Comparison of ENCODE assay signal across 14 cellular contexts in the genomic region with DNA sequence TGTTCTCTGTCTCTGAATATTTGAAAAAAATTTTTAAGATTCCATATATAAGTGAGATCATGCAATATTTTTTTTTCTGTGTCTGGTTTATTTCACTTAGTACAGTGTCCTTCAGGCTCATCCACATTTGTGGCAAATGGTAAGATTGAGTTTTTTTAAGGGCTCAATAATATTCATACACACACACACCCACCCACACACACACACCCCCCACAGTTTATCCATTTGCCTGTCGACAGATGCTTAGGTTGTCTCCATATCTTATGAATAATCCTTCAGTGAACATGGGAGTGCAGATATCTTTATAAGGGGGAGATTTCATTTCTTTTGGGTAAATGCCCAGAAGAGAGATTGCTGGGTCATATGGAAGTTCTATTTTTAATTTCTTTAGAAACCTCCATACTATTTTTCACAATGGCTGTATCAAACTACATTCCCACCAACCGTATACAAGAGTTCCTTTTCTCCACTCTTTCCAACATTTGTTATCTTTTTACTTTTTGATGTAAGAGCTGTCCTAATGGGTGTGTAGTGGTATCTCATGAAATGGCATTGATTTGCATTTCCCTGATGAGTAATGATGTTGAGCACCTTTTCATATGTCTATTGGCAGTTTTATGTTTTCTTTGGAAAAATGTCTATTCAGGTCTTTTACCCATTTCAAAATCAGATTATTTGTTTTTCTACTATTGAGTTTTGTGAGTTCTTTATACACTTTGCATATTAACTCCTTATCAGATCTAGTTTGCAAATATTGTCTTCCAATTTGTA.
"Had no signal": no experiment of that assay in that cellular context is flagged by ENCODE, and none has a peak within 500 bp of the region (broad histone marks: within the 10 kb centered on the region; RNA-seq: fewer than 3 reads in every experiment).

No MANE protein-coding gene starts in this region.

- DNase-seq: activated CD4-positive, CD25-positive, alpha-beta regulatory T cell treated with anti-CD3 and anti-CD28 coated beads, Interleukin-2, amount 50 U/mL, for 72 hours; activated CD8-positive, alpha-beta memory T cell treated with anti-CD3 and anti-CD28 coated beads for 24 hours; activated CD8-positive, alpha-beta memory T cell treated with anti-CD3 and anti-CD28 coated beads, Interleukin-2, amount 50 U/mL, for 48 hours; activated effector memory CD4-positive, alpha-beta T cell treated with anti-CD3 and anti-CD28 coated beads, Interleukin-2, amount 50 U/mL, for 16 hours; activated naive CD4-positive, alpha-beta T cell treated with anti-CD3 and anti-CD28 coated beads, Interleukin-2, amount 50 U/mL, for 16 hours; activated T-cell treated with anti-CD3 and anti-CD28 coated beads, Interleukin-2, amount 50 U/mL, for 72 hours; heart right ventricle; mesenchymal stem cell; naive thymus-derived CD4-positive, alpha-beta T cell; posterior cingulate gyrus; stimulated activated naive B cell treated with anti-CD40 and anti-IgM and Interleukin-4, amounts not matched to agents 10 μg/mL and 1 μg/mL and 100 μg/mL, for 72 hours; T-helper 2 cell had no signal

- H3K27me3 ChIP-seq: cardiac muscle cell, gastroesophageal sphincter, heart right ventricle had no signal

- H3K36me3 ChIP-seq: cardiac muscle cell, gastroesophageal sphincter, heart right ventricle had no signal

- H3K4me3 ChIP-seq: cardiac muscle cell, gastroesophageal sphincter, heart right ventricle had no signal

- ATAC-seq: activated T-cell treated with anti-CD3 and anti-CD28 coated beads, Interleukin-2, amount 50 U/mL, for 72 hours; gastroesophageal sphincter; heart right ventricle; naive thymus-derived CD4-positive, alpha-beta T cell; stimulated activated naive B cell treated with anti-CD40 and anti-IgM and Interleukin-4, amounts not matched to agents 10 μg/mL and 1 μg/mL and 100 μg/mL, for 72 hours had no signal

- H3K9me3 ChIP-seq: gastroesophageal sphincter, heart right ventricle had no signal
